Comparison of ENCODE assay signal across 26 cellular contexts in genomic region chr10:132980426-132981172, GRCh38. TPM values are rescaled to one million over a fixed set of nuclear protein-coding genes. Genes with fewer than 3 reads are reported as not detected.
"Had no signal": no experiment of that assay in that cellular context is flagged by ENCODE, and none has a peak within 500 bp of the region (broad histone marks: within the 10 kb centered on the region; RNA-seq: fewer than 3 reads in every experiment).

No MANE protein-coding gene starts in this region.

- FAIRE-seq: colon, endothelial cell of umbilical vein had no signal

- H3K9me3 ChIP-seq: adrenal gland, ascending aorta, left ventricle myocardium inferior, neutrophil, ovary, psoas muscle, right atrium auricular region, tibial nerve, uterus had no signal

- ATAC-seq: activated T-helper 17 cell treated with anti-CD3 and anti-CD28 coated beads, Interleukin-2, amount 50 U/mL, for 72 hours; esophagus mucosa; natural killer cell treated with Interleukin-12 subunit alpha and Interleukin-12 subunit beta and Interleukin-15 and Interleukin-18, amount 100 ng/mL, for 72 hours; psoas muscle had no signal

- H3K4me2 ChIP-seq: hepatocyte had no signal

- H3K27me3 ChIP-seq: adrenal gland, ascending aorta, ovary, right atrium auricular region, uterus had no signal

- H3K79me2 ChIP-seq: hepatocyte had no signal

- DNase-seq: activated CD4-positive, alpha-beta T cell treated with anti-CD3 and anti-CD28 coated beads, Interleukin-2, amount 50 U/mL, for 1 hour; activated CD4-positive, CD25-positive, alpha-beta regulatory T cell treated with anti-CD3 and anti-CD28 coated beads, Interleukin-2, amount 50 U/mL, for 72 hours; activated T-cell treated with anti-CD3 and anti-CD28 coated beads, Interleukin-2, amount 50 U/mL, for 1 hour; adrenal gland; central memory CD4-positive, alpha-beta T cell; effector memory CD4-positive, alpha-beta T cell; foreskin melanocyte; immature natural killer cell; kidney glomerular epithelial cell; stimulated activated CD4-positive, alpha-beta T cell treated with anti-CD3 and anti-CD28 coated beads, Interleukin-12 subunit alpha, Interleukin-12 subunit beta, amount 100 ng/mL, for 4 hours; stimulated activated CD4-positive, alpha-beta T cell treated with anti-CD3 and anti-CD28 coated beads, Interleukin-4, amount 100 ng/mL, for 4 hours; uterus; WERI-Rb-1 had no signal

- H3K27ac ChIP-seq: adrenal gland, ascending aorta, hepatocyte, left ventricle myocardium inferior, neutrophil, ovary, psoas muscle, right atrium auricular region, tibial nerve, uterus, WERI-Rb-1 had no signal

- H3K4me1 ChIP-seq: adrenal gland, ascending aorta, psoas muscle, tibial nerve, uterus had no signal

- H3K4me3 ChIP-seq: adrenal gland, ascending aorta, hepatocyte, left ventricle myocardium inferior, ovary, psoas muscle, right atrium auricular region, tibial nerve, uterus had no signal

- H2AFZ ChIP-seq: hepatocyte had no signal

- H3K36me3 ChIP-seq: adrenal gland, ascending aorta, left ventricle myocardium inferior, neutrophil, ovary, right atrium auricular region, tibial nerve, uterus, WERI-Rb-1 had no signal

RNA-seq across cellular contexts. Expression of gene CFAP46, which starts 38.2 kb away (rescaled TPM):
- total RNA-seq: activated T-helper 17 cell treated with anti-CD3 and anti-CD28 coated beads, Interleukin-2, amount 50 U/mL, for 72 hours; ascending aorta had no signal
- polyA plus RNA-seq: immature natural killer cell had no signal
